8 cellular contexts compared by ENCODE assay signal in genomic region chr16:57284952-57285263, GRCh38. TPM values are rescaled to one million over a fixed set of nuclear protein-coding genes. Genes with fewer than 3 reads are reported as not detected.
DNase-seq lines count a peak whose midpoint lies in the region; ATAC-seq and TF ChIP-seq lines count a peak whose summit lies in the region.

No MANE protein-coding gene starts in this region.

- no peak overlapping the region for H3K27ac Mint-ChIP-seq in activated CD4-positive, alpha-beta T cell treated with anti-CD3 and anti-CD28 coated beads, Interleukin-2, amount 10 ng/mL, durations not matched to agents 7 days and 5 days

- H3K4me3 ChIP-seq in brain microvascular endothelial cell (ENCODE audit: low read depth, low read length) (peak overlapping the region; percentile 48), lung (peak overlapping the region; percentile 68), tibial artery (peak overlapping the region; percentile 48 to 61)

- POLR2A ChIA-PET in activated CD4-positive, alpha-beta T cell treated with anti-CD3 and anti-CD28 coated beads, Interleukin-2, amount 10 ng/mL, durations not matched to agents 7 days and 5 days (lab: Charles Lee), result no interaction called here

- H3K4me3 Mint-ChIP-seq in activated CD4-positive, alpha-beta T cell treated with anti-CD3 and anti-CD28 coated beads, Interleukin-2, amount 10 ng/mL, durations not matched to agents 7 days and 5 days, result peak overlapping the region; percentile 57

- H3K9me3 ChIP-seq in lung (ENCODE audit: control insufficient read depth in 2 of 2, insufficient read depth in 1 of 2, low read length in 1 of 2), result no peaks in the 10 kb centered on the region
- no peaks in the 10 kb centered on the region for H3K9me3 ChIP-seq in tibial artery

- H3K36me3 Mint-ChIP-seq in activated CD4-positive, alpha-beta T cell treated with anti-CD3 and anti-CD28 coated beads, Interleukin-2, amount 10 ng/mL, durations not matched to agents 7 days and 5 days (ENCODE audit: low read depth), result no peaks in the 10 kb centered on the region

- DNase-seq in activated CD4-positive, alpha-beta T cell treated with anti-CD3 and anti-CD28 coated beads, Interleukin-2, amount 10 ng/mL, durations not matched to agents 7 days and 5 days, result no peak
- DNase-seq in activated CD4-positive, alpha-beta T cell treated with anti-CD3 and anti-CD28 coated beads for 1 hour, result no peak
- DNase-seq in brain microvascular endothelial cell, result no peak
- DNase-seq in lung (ENCODE audit: low spot score), result no peak
- DNase-seq in tibial artery, result no peak
- DNase-seq in NCI-H510A treated with DMSO at 0.1 percent for 48 hours (lab: John Stamatoyannopoulos, UW), result no peak
- no peak for DNase-seq in NCI-H1105 treated with DMSO at 0.1 percent for 48 hours (lab: John Stamatoyannopoulos, UW)

- no peak for TF ChIP-seq CTCF in brain microvascular endothelial cell (IDR thresholded peaks at IDR 0.05; ENCODE audit: low read depth, low read length, missing control alignments)
- TF ChIP-seq CTCF in lung (IDR thresholded peaks at IDR 0.05; ENCODE audit: control extremely low read depth, extremely low read depth), result no peak
- no peak for TF ChIP-seq CTCF in tibial artery (IDR thresholded peaks at IDR 0.05)

- H3K36me3 ChIP-seq in brain microvascular endothelial cell (replicated peaks) (no peaks in the 10 kb centered on the region), lung (ENCODE audit: control insufficient read depth in 2 of 2, insufficient read depth in 2 of 2, low read length in 2 of 2) (no peaks in the 10 kb centered on the region), tibial artery (no peaks in the 10 kb centered on the region)

- no peak overlapping the region for H3K27ac ChIP-seq in brain microvascular endothelial cell
- H3K27ac ChIP-seq in lung (ENCODE audit: low read depth in 1 of 2, low read length in 1 of 2), result peak overlapping the region in 1 of 2 donors; percentile 90
- no peak overlapping the region for H3K27ac ChIP-seq in tibial artery

- H3K27me3 ChIP-seq in brain microvascular endothelial cell (replicated peaks) (peaks cover 15% of the 10 kb centered on the region), lung (ENCODE audit: control insufficient read depth, insufficient read depth) (no peaks in the 10 kb centered on the region), tibial artery (peaks cover 0 to 29% of the 10 kb centered on the region in 2 donors)

- H3K27me3 Mint-ChIP-seq in activated CD4-positive, alpha-beta T cell treated with anti-CD3 and anti-CD28 coated beads, Interleukin-2, amount 10 ng/mL, durations not matched to agents 7 days and 5 days, result peaks cover 33% of the 10 kb centered on the region

- CTCF ChIA-PET in activated CD4-positive, alpha-beta T cell treated with anti-CD3 and anti-CD28 coated beads, Interleukin-2, amount 10 ng/mL, durations not matched to agents 7 days and 5 days (lab: Charles Lee), result interaction anchor here (0.7 kb wide), 1 partner anchor 19 kb away, joined by 4 read pairs; no protein-coding TSS in a partner anchor

- in situ Hi-C loops in brain microvascular endothelial cell (cut with HindIII; ENCODE audit: low pct_ligation_motif_present, low sequenced_read_pairs), result no loop called here

- H3K4me1 Mint-ChIP-seq in activated CD4-positive, alpha-beta T cell treated with anti-CD3 and anti-CD28 coated beads, Interleukin-2, amount 10 ng/mL, durations not matched to agents 7 days and 5 days, result peaks cover 26% of the 10 kb centered on the region

- 6 to 10% methylated on average over 19 of the region's 19 CpGs for WGBS in lung, 2 donors

- H3K4me1 ChIP-seq in lung (ENCODE audit: control insufficient read depth in 2 of 2, insufficient read depth in 2 of 2, low read length in 2 of 2) (peaks cover 0 to 1% of the 10 kb centered on the region in 2 donors), tibial artery (peaks cover 0 to 17% (median 13%) of the 10 kb centered on the region in 4 donors)

- intact Hi-C loops in tibial artery (cut with DNase I; ENCODE audit: low total_unique reads), result loop anchor here (5.0 kb wide), 1 partner anchor 198 kb away; no protein-coding TSS in a partner anchor

- no peaks in the 10 kb centered on the region for H3K9me3 Mint-ChIP-seq in activated CD4-positive, alpha-beta T cell treated with anti-CD3 and anti-CD28 coated beads, Interleukin-2, amount 10 ng/mL, durations not matched to agents 7 days and 5 days

- ATAC-seq in lung (ENCODE audit: insufficient read depth, low FRiP score), result no peak
- no peak for ATAC-seq in GM18498 (IDR thresholded peaks at IDR 0.05; ENCODE audit: unreplicated experiment)

RNA-seq across cellular contexts. Expression of gene PLLP, which starts 0.4 kb away (rescaled TPM):
- under 1 TPM; 0.40 to 0.55 TPM for total RNA-seq in activated CD4-positive, alpha-beta T cell treated with anti-CD3 and anti-CD28 coated beads, Interleukin-2, amount 10 ng/mL, durations not matched to agents 7 days and 5 days
- 10 to 100 TPM; 23.8 to 63.7 TPM for total RNA-seq in lung
- polyA plus RNA-seq in lung, result 10 to 100 TPM; 59.6 to 98.7 TPM

RNA-seq across cellular contexts. Expression of gene ARL2BP, which starts 39.8 kb away (rescaled TPM):
- total RNA-seq in activated CD4-positive, alpha-beta T cell treated with anti-CD3 and anti-CD28 coated beads, Interleukin-2, amount 10 ng/mL, durations not matched to agents 7 days and 5 days, result 10 to 100 TPM; 35.0 to 36.7 TPM
- 10 to 100 TPM; 45.1 to 63.2 TPM for total RNA-seq in lung
- 10 to 100 TPM; 32.8 to 43.2 TPM for polyA plus RNA-seq in lung

Comparison
In these comparisons a context has a peak if more than half of its experiments do, and no peak if none do; other contexts are left out.
1. RNA of gene PLLP, which starts 0.4 kb away (total RNA-seq): 23.8 to 63.7 TPM in lung; 0.40 to 0.55 TPM in activated CD4-positive, alpha-beta T cell treated with anti-CD3 and anti-CD28 coated beads, Interleukin-2, amount 10 ng/mL, durations not matched to agents 7 days and 5 days; every median in the first group is over 10 times any median in the second.
2. Peak in every context shown above with its lines, with median percentiles within 50 percentile points of each other: H3K4me3 ChIP-seq.